Comparison of ENCODE assay signal across 8 cellular contexts in genomic region chr21:44846485-44847260, GRCh38. TPM values are rescaled to one million over a fixed set of nuclear protein-coding genes. Genes with fewer than 3 reads are reported as not detected.
DNase-seq lines count a peak whose midpoint lies in the region; ATAC-seq and TF ChIP-seq lines count a peak whose summit lies in the region.

No MANE protein-coding gene starts in this region.

- DNase-seq in CMK (ENCODE audit: low read depth) = peak; percentile 54
- peak; percentile 19 for DNase-seq in NCI-H1092 (lab: John Stamatoyannopoulos, UW)
- peak; percentile 36 for DNase-seq in activated T-cell treated with anti-CD3 and anti-CD28 coated beads, Interleukin-2, amount 50 U/mL, for 4 hours
- peak; percentile 83 for DNase-seq in cardiac septum (ENCODE audit: low spot score)
- DNase-seq in psoas muscle = peak; percentile 59 to 75
- no peak for DNase-seq in dedifferentiated amniotic fluid mesenchymal stem cell (ENCODE audit: extremely low spot score)

- H3K27ac ChIP-seq in psoas muscle = no peak overlapping the region

- no peak for TF ChIP-seq CTCF in psoas muscle (IDR thresholded peaks at IDR 0.05)

- peaks cover 21% of the 10 kb centered on the region for H3K4me1 Mint-ChIP-seq in activated T-cell treated with anti-CD3 and anti-CD28 coated beads, Interleukin-2, amount 50 U/mL, for 4 hours (ENCODE audit: low read depth)

- H3K36me3 ChIP-seq in psoas muscle (ENCODE audit: insufficient read depth in 1 of 2, low read depth in 1 of 2) = peaks cover 7 to 31% of the 10 kb centered on the region in 2 donors

- peaks cover 3% of the 10 kb centered on the region for H3K27me3 Mint-ChIP-seq in activated T-cell treated with anti-CD3 and anti-CD28 coated beads, Interleukin-2, amount 50 U/mL, for 4 hours (ENCODE audit: low read depth)

- H3K4me1 ChIP-seq in psoas muscle = peaks cover 10% of the 10 kb centered on the region

- H3K4me3 Mint-ChIP-seq in activated T-cell treated with anti-CD3 and anti-CD28 coated beads, Interleukin-2, amount 50 U/mL, for 4 hours = peak overlapping the region; percentile 69

- H3K9me3 Mint-ChIP-seq in activated T-cell treated with anti-CD3 and anti-CD28 coated beads, Interleukin-2, amount 50 U/mL, for 4 hours = no peaks in the 10 kb centered on the region

- H3K27me3 ChIP-seq in psoas muscle (ENCODE audit: insufficient read depth in 3 of 3, low read length in 2 of 3) = peaks cover 0 to 25% (median 0%) of the 10 kb centered on the region in 3 donors

- 31 to 36% (median 35%) methylated on average over 27 of the region's 27 CpGs for WGBS in psoas muscle, 3 donors

- H3K36me3 Mint-ChIP-seq in activated T-cell treated with anti-CD3 and anti-CD28 coated beads, Interleukin-2, amount 50 U/mL, for 4 hours (ENCODE audit: insufficient read depth) = peaks cover 11% of the 10 kb centered on the region

- H3K9me3 ChIP-seq in psoas muscle = no peaks in the 10 kb centered on the region

- peak; percentile 66 to 73 for ATAC-seq in activated T-cell treated with anti-CD3 and anti-CD28 coated beads, Interleukin-2, amount 50 U/mL, for 4 hours
- ATAC-seq in psoas muscle = peak; percentile 22 to 54 (median 30)
- no peak for ATAC-seq in GM21423 (IDR thresholded peaks at IDR 0.05; ENCODE audit: unreplicated experiment)
- ATAC-seq in GM18511 (IDR thresholded peaks at IDR 0.05; ENCODE audit: unreplicated experiment) = no peak

- intact Hi-C loops in cardiac septum (cut with DNase I) = no loop called here
- intact Hi-C loops in psoas muscle (cut with DNase I) = no loop called here

- peak overlapping the region; percentile 50 for H3K4me3 ChIP-seq in psoas muscle

RNA-seq across cellular contexts. Expression of gene PTTG1IP, which starts 26.8 kb away (rescaled TPM):
- 10 to 100 TPM; 33.8 to 37.6 (median 34.6) TPM for total RNA-seq in activated T-cell treated with anti-CD3 and anti-CD28 coated beads, Interleukin-2, amount 50 U/mL, for 4 hours
- total RNA-seq in cardiac septum = 194 TPM
- total RNA-seq in psoas muscle = 10 to 100 TPM; 49.6 to 72.1 (median 66.5) TPM
- 100 to 1,000 TPM in 1 of 3 donors, 10 to 100 TPM in 2; 57.1 to 108 (median 69.3) TPM for polyA plus RNA-seq in psoas muscle

RNA-seq across cellular contexts. Expression of gene SUMO3, which starts 28.8 kb away (rescaled TPM):
- total RNA-seq in activated T-cell treated with anti-CD3 and anti-CD28 coated beads, Interleukin-2, amount 50 U/mL, for 4 hours = 100 to 1,000 TPM in 1 of 3 donors, 10 to 100 TPM in 2; 87.0 to 107 (median 93.4) TPM
- 66.0 TPM for total RNA-seq in cardiac septum
- 10 to 100 TPM; 50.2 to 78.7 (median 65.6) TPM for total RNA-seq in psoas muscle
- polyA plus RNA-seq in psoas muscle = 10 to 100 TPM; 38.6 to 86.6 (median 58.7) TPM

RNA-seq across cellular contexts. Expression of gene UBE2G2, which starts 45.1 kb away (rescaled TPM):
- 100 to 1,000 TPM; 138 to 144 (median 140) TPM for total RNA-seq in activated T-cell treated with anti-CD3 and anti-CD28 coated beads, Interleukin-2, amount 50 U/mL, for 4 hours
- total RNA-seq in cardiac septum = 69.7 TPM
- 10 to 100 TPM; 64.9 to 93.8 (median 81.7) TPM for total RNA-seq in psoas muscle
- polyA plus RNA-seq in psoas muscle = 10 to 100 TPM; 39.0 to 72.8 (median 55.3) TPM

Comparison
In these comparisons a context has a peak if more than half of its experiments do, and no peak if none do; other contexts are left out.
1. ATAC-seq: peak in activated T-cell treated with anti-CD3 and anti-CD28 coated beads, Interleukin-2, amount 50 U/mL, for 4 hours (2 of 2) and psoas muscle (4 of 4); none in GM21423 (single experiment) and GM18511 (single experiment).